Comparison of ENCODE assay signal across 21 cellular contexts in genomic region chr2:226578879-226579278, GRCh38.
DNase-seq lines count a peak whose midpoint lies in the region; ATAC-seq and TF ChIP-seq lines count a peak whose summit lies in the region.
"Had no signal": no experiment of that assay in that cellular context is flagged by ENCODE, and none has a peak within 500 bp of the region (broad histone marks: within the 10 kb centered on the region; RNA-seq: fewer than 3 reads in every experiment).

No MANE protein-coding gene starts in this region.

- peak; percentile 81 for ATAC-seq in left lobe of liver
- ATAC-seq: natural killer cell, SK-N-SH treated with all-trans-retinoic acid at 6 μM for 48 hours had no signal

- no peak overlapping the region for H3K4me3 ChIP-seq in ACC112 (ENCODE audit: low read depth, low read length)
- no peak overlapping the region for H3K4me3 ChIP-seq in WERI-Rb-1 (ENCODE audit: low read depth, low read length)
- H3K4me3 ChIP-seq: coronary artery, testis had no signal

- no peak for TF ChIP-seq CTCF in WERI-Rb-1 (IDR thresholded peaks at IDR 0.05; ENCODE audit: low read depth, low read length)

- peak; percentile 78 for DNase-seq in amniotic epithelial cell (ENCODE audit: low read depth)
- DNase-seq in left lobe of liver (ENCODE audit: low spot score): no peak
- no peak for DNase-seq in retina
- no peak for DNase-seq in WERI-Rb-1
- no peak for DNase-seq in putamen (ENCODE audit: low spot score)
- no peak for DNase-seq in stimulated activated naive CD4-positive, alpha-beta T cell treated with Interleukin-2 at 50 U/mL for 16 hours (lab: John Stamatoyannopoulos, UW)
- DNase-seq: ACHN; amniotic stem cell; Caco-2; hippocampal formation; natural killer cell; NCI-H1105; NCI-H345; stimulated activated CD4-positive, alpha-beta T cell treated with anti-CD3 and anti-CD28 coated beads, Interleukin-2, amount 100 ng/mL, for 48 hours; stimulated activated CD8-positive, alpha-beta memory T cell treated with anti-CD3 and anti-CD28 coated beads, Interleukin-4, amount 100 ng/mL, for 48 hours; testis had no signal

- no peaks in the 10 kb centered on the region for H3K79me2 ChIP-seq in ACC112 (ENCODE audit: control insufficient read depth, insufficient read depth, low read length, unreplicated experiment)

- H3K36me3 ChIP-seq in ACC112 (ENCODE audit: insufficient read depth, low read length): no peaks in the 10 kb centered on the region
- no peaks in the 10 kb centered on the region for H3K36me3 ChIP-seq in WERI-Rb-1

- TF ChIP-seq RAD21 in Ishikawa (IDR thresholded peaks at IDR 0.05; ENCODE audit: low read depth): no peak

- H3K9me3 ChIP-seq in WERI-Rb-1 (ENCODE audit: severe bottlenecking): no peaks in the 10 kb centered on the region
- H3K9me3 ChIP-seq: testis had no signal

- H3K4me1 ChIP-seq in ACC112 (ENCODE audit: control insufficient read depth, insufficient read depth, low read length, unreplicated experiment): peaks cover 58% of the 10 kb centered on the region
- H3K4me1 ChIP-seq: testis had no signal

- H3K27ac ChIP-seq in ACC112 (ENCODE audit: low read depth, low read length) (peak overlapping the region; percentile 50), WERI-Rb-1 (no peak overlapping the region)
- H3K27ac ChIP-seq: coronary artery, epithelial cell of prostate, testis had no signal

- no peak overlapping the region for H2AFZ ChIP-seq in ACC112 (ENCODE audit: low read length, unreplicated experiment)

- H3K27me3 ChIP-seq in ACC112 (ENCODE audit: insufficient read depth, low read length) (no peaks in the 10 kb centered on the region), WERI-Rb-1 (ENCODE audit: insufficient read depth, low read depth, severe bottlenecking) (no peaks in the 10 kb centered on the region)
- H3K27me3 ChIP-seq: testis had no signal

- TF ChIP-seq EP300 in Ishikawa (IDR thresholded peaks at IDR 0.05; ENCODE audit: borderline replicate concordance): no peak

TF ChIP-seq in Ishikawa, 13 proteins besides CTCF, POLR2A, EP300 and RAD21:
- no peak for TF ChIP-seq ZBTB7A (IDR thresholded peaks at IDR 0.05; ENCODE audit: low read depth)
- no peak for TF ChIP-seq TCF12 (IDR thresholded peaks at IDR 0.05; ENCODE audit: low read depth)
- 0 out of 2 replicates have a peak, but pooled peaks have one; percentile 23 for TF ChIP-seq CEBPB (IDR thresholded peaks at IDR 0.05)
